ENCODE assay signal across 1 cellular context in genomic region chr14:68931474-68932051, GRCh38.
TF ChIP-seq lines count a peak whose summit lies in the region.

No MANE protein-coding gene starts in this region.

TF ChIP-seq in WTC11, 78 proteins besides CTCF, POLR2A, EP300 and RAD21:
- TF ChIP-seq, protein P1, sequence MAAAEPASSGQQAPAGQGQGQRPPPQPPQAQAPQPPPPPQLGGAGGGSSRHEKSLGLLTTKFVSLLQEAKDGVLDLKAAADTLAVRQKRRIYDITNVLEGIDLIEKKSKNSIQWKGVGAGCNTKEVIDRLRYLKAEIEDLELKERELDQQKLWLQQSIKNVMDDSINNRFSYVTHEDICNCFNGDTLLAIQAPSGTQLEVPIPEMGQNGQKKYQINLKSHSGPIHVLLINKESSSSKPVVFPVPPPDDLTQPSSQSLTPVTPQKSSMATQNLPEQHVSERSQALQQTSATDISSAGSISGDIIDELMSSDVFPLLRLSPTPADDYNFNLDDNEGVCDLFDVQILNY (CRISPR knock-in tag; IDR thresholded peaks at IDR 0.05): no peak
- TF ChIP-seq ZNF423 (CRISPR knock-in tag; IDR thresholded peaks at IDR 0.05) (no peak), NR1H2 (CRISPR knock-in tag; IDR thresholded peaks at IDR 0.05) (no peak), ZNF512 (CRISPR knock-in tag; IDR thresholded peaks at IDR 0.05; ENCODE audit: borderline replicate concordance) (no peak), MXD4 (CRISPR knock-in tag; IDR thresholded peaks at IDR 0.05; ENCODE audit: borderline replicate concordance) (no peak), E2F1 (CRISPR knock-in tag; IDR thresholded peaks at IDR 0.05) (no peak), NFYB (CRISPR knock-in tag; conservative IDR thresholded peaks at IDR 0.05; ENCODE audit: low read depth) (no peak), FOXK1 (CRISPR knock-in tag; IDR thresholded peaks at IDR 0.05) (no peak), TEAD4 (CRISPR knock-in tag; IDR thresholded peaks at IDR 0.05) (no peak), ZNF396 (CRISPR knock-in tag; IDR thresholded peaks at IDR 0.05; ENCODE audit: borderline replicate concordance) (no peak), CREB1 (CRISPR knock-in tag; IDR thresholded peaks at IDR 0.05) (no peak), KAT7 (CRISPR knock-in tag; IDR thresholded peaks at IDR 0.05; ENCODE audit: borderline replicate concordance) (no peak), ZNF121 (CRISPR knock-in tag; IDR thresholded peaks at IDR 0.05) (no peak)
- TF ChIP-seq, protein P2, sequence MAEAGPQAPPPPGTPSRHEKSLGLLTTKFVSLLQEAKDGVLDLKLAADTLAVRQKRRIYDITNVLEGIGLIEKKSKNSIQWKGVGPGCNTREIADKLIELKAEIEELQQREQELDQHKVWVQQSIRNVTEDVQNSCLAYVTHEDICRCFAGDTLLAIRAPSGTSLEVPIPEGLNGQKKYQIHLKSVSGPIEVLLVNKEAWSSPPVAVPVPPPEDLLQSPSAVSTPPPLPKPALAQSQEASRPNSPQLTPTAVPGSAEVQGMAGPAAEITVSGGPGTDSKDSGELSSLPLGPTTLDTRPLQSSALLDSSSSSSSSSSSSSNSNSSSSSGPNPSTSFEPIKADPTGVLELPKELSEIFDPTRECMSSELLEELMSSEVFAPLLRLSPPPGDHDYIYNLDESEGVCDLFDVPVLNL (CRISPR knock-in tag; IDR thresholded peaks at IDR 0.05; ENCODE audit: borderline replicate concordance, low read depth): no peak
- TF ChIP-seq, protein P3, sequence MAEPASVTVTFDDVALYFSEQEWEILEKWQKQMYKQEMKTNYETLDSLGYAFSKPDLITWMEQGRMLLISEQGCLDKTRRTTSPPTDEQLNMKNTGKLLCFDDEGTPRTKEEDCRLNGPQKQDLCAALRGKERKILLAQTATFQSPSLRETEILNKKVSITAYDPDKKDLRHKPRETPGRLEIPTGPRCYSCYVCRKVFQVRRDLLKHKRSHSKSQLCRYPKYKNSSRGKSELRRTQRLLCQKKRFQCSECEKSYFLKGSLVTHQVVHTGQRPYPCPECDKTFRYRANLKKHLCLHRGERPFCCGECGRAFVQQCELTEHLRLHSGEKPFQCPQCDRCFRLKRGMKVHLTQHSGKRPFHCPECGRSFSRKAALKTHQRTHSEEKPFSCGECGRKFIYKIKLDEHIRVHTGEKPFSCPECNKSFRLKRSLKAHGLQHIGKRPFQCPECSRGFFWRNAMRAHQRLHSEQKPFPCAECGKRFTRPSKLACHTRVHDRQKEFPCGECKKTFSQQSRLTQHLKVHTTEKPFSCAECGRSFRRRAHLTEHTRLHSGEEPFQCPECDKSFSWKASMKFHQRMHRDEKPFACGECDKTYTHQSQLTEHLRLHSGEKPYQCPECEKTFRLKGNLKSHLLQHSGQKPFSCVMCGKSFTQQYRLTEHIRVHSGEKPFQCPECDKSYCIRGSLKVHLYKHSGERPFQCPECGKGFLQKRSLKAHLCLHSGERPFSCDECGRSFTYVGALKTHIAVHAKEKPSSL (CRISPR knock-in tag; conservative IDR thresholded peaks at IDR 0.05): no peak
